2 cellular contexts compared by ENCODE assay signal in the genomic region with DNA sequence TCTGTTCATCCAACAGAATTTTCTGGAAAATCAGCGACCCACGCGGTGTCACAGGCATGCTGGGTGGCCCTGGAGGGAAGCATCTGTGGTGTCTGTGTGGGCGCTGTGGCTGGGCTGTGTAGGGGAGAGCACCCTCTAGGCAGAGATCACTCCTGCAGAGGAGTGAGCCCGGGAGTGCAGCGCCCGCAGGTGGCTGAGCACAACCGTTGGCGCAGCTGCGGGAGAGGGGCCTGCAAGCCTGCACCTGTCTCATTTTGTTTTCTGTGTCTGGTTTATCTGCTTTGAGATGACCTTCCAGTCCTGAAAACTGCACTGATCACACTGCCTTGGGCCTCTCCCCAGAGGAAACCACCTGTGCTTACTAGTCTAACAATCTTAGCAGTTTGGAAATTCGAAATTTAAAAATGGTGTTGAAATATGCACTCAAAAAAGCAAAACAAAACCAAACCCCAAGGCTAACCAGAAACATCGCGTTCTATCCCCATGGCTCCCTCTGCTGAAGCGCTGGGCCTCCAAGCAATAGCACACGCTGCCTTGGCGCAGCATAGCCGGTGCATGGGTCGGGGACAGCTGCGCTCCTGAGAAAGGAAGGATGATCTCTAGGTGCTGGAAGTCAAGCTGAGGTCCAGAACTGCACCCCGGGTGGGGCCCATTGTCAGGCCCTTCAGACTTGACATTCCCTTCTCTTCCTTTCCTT.
TF ChIP-seq lines count a peak whose summit lies in the region.

No MANE protein-coding gene starts in this region.

TF ChIP-seq in GM12891, 5 proteins besides CTCF, POLR2A, EP300 and RAD21:
- TF ChIP-seq PAX5 (IDR thresholded peaks at IDR 0.05; ENCODE audit: insufficient read depth, low read length, severe bottlenecking) (no peak), SPI1 (IDR thresholded peaks at IDR 0.05; ENCODE audit: low read depth, low read length) (no peak), TAF1 (IDR thresholded peaks at IDR 0.05; ENCODE audit: low read depth, low read length) (no peak), POU2F2 (IDR thresholded peaks at IDR 0.05; ENCODE audit: low read depth, low read length) (no peak), POLR2AphosphoS5 (IDR thresholded peaks at IDR 0.05; ENCODE audit: low read depth, low read length) (no peak)
TF ChIP-seq in GM12891: peak in this region for 0.

TF ChIP-seq in GM12878, 131 proteins besides CTCF, POLR2A, EP300 and RAD21:
- TF ChIP-seq SUPT20H (IDR thresholded peaks at IDR 0.05; ENCODE audit: borderline replicate concordance, control insufficient read depth, low read depth, low read length) (no peak), CHD4 (IDR thresholded peaks at IDR 0.05) (no peak), SMC3 (IDR thresholded peaks at IDR 0.05; ENCODE audit: borderline replicate concordance, low read length) (no peak), PAX8 (IDR thresholded peaks at IDR 0.05) (no peak), MTA2 (IDR thresholded peaks at IDR 0.05; ENCODE audit: low read depth) (no peak), SP1 (IDR thresholded peaks at IDR 0.05; ENCODE audit: low read depth, low read length) (no peak), SMARCA5 (IDR thresholded peaks at IDR 0.05) (no peak), MEF2B (IDR thresholded peaks at IDR 0.05; ENCODE audit: partially characterized antibody, poor library complexity, severe bottlenecking) (no peak), RBBP5 (conservative IDR thresholded peaks at IDR 0.05) (no peak), RCOR1 (conservative IDR thresholded peaks at IDR 0.05; ENCODE audit: low read depth, low read length) (no peak), MTA3 (IDR thresholded peaks at IDR 0.05; ENCODE audit: borderline replicate concordance, low read length) (no peak), ETV6 (conservative IDR thresholded peaks at IDR 0.05 in 1 of 2, IDR thresholded peaks at IDR 0.05 in 1 of 2; ENCODE audit: borderline replicate concordance in 1 of 2, low read depth in 1 of 2) (no peak), RB1 (IDR thresholded peaks at IDR 0.05; ENCODE audit: borderline replicate concordance) (no peak), FOXK2 (IDR thresholded peaks at IDR 0.05) (no peak), SRF (IDR thresholded peaks at IDR 0.05; ENCODE audit: low read depth in 2 of 2, low read length in 2 of 2) (no peak)
- TF ChIP-seq, protein P1, sequence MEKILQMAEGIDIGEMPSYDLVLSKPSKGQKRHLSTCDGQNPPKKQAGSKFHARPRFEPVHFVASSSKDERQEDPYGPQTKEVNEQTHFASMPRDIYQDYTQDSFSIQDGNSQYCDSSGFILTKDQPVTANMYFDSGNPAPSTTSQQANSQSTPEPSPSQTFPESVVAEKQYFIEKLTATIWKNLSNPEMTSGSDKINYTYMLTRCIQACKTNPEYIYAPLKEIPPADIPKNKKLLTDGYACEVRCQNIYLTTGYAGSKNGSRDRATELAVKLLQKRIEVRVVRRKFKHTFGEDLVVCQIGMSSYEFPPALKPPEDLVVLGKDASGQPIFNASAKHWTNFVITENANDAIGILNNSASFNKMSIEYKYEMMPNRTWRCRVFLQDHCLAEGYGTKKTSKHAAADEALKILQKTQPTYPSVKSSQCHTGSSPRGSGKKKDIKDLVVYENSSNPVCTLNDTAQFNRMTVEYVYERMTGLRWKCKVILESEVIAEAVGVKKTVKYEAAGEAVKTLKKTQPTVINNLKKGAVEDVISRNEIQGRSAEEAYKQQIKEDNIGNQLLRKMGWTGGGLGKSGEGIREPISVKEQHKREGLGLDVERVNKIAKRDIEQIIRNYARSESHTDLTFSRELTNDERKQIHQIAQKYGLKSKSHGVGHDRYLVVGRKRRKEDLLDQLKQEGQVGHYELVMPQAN (conservative IDR thresholded peaks at IDR 0.05) = no peak
- TF ChIP-seq, protein P2, sequence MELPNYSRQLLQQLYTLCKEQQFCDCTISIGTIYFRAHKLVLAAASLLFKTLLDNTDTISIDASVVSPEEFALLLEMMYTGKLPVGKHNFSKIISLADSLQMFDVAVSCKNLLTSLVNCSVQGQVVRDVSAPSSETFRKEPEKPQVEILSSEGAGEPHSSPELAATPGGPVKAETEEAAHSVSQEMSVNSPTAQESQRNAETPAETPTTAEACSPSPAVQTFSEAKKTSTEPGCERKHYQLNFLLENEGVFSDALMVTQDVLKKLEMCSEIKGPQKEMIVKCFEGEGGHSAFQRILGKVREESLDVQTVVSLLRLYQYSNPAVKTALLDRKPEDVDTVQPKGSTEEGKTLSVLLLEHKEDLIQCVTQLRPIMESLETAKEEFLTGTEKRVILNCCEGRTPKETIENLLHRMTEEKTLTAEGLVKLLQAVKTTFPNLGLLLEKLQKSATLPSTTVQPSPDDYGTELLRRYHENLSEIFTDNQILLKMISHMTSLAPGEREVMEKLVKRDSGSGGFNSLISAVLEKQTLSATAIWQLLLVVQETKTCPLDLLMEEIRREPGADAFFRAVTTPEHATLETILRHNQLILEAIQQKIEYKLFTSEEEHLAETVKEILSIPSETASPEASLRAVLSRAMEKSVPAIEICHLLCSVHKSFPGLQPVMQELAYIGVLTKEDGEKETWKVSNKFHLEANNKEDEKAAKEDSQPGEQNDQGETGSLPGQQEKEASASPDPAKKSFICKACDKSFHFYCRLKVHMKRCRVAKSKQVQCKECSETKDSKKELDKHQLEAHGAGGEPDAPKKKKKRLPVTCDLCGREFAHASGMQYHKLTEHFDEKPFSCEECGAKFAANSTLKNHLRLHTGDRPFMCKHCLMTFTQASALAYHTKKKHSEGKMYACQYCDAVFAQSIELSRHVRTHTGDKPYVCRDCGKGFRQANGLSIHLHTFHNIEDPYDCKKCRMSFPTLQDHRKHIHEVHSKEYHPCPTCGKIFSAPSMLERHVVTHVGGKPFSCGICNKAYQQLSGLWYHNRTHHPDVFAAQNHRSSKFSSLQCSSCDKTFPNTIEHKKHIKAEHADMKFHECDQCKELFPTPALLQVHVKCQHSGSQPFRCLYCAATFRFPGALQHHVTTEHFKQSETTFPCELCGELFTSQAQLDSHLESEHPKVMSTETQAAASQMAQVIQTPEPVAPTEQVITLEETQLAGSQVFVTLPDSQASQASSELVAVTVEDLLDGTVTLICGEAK (IDR thresholded peaks at IDR 0.05; ENCODE audit: borderline replicate concordance) = no peak
- TF ChIP-seq, protein P3, sequence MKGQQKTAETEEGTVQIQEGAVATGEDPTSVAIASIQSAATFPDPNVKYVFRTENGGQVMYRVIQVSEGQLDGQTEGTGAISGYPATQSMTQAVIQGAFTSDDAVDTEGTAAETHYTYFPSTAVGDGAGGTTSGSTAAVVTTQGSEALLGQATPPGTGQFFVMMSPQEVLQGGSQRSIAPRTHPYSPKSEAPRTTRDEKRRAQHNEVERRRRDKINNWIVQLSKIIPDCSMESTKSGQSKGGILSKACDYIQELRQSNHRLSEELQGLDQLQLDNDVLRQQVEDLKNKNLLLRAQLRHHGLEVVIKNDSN (IDR thresholded peaks at IDR 0.05; ENCODE audit: borderline replicate concordance, extremely low read length, insufficient read depth, low read depth, low read length) = no peak
- TF ChIP-seq, protein P4, sequence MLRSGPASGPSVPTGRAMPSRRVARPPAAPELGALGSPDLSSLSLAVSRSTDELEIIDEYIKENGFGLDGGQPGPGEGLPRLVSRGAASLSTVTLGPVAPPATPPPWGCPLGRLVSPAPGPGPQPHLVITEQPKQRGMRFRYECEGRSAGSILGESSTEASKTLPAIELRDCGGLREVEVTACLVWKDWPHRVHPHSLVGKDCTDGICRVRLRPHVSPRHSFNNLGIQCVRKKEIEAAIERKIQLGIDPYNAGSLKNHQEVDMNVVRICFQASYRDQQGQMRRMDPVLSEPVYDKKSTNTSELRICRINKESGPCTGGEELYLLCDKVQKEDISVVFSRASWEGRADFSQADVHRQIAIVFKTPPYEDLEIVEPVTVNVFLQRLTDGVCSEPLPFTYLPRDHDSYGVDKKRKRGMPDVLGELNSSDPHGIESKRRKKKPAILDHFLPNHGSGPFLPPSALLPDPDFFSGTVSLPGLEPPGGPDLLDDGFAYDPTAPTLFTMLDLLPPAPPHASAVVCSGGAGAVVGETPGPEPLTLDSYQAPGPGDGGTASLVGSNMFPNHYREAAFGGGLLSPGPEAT (IDR thresholded peaks at IDR 0.05; ENCODE audit: low read depth) = no peak
- TF ChIP-seq, protein P5, sequence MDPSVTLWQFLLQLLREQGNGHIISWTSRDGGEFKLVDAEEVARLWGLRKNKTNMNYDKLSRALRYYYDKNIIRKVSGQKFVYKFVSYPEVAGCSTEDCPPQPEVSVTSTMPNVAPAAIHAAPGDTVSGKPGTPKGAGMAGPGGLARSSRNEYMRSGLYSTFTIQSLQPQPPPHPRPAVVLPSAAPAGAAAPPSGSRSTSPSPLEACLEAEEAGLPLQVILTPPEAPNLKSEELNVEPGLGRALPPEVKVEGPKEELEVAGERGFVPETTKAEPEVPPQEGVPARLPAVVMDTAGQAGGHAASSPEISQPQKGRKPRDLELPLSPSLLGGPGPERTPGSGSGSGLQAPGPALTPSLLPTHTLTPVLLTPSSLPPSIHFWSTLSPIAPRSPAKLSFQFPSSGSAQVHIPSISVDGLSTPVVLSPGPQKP (IDR thresholded peaks at IDR 0.05; ENCODE audit: low read depth, low read length) = no peak
